1 cellular context compared by ENCODE assay signal in the genomic region with DNA sequence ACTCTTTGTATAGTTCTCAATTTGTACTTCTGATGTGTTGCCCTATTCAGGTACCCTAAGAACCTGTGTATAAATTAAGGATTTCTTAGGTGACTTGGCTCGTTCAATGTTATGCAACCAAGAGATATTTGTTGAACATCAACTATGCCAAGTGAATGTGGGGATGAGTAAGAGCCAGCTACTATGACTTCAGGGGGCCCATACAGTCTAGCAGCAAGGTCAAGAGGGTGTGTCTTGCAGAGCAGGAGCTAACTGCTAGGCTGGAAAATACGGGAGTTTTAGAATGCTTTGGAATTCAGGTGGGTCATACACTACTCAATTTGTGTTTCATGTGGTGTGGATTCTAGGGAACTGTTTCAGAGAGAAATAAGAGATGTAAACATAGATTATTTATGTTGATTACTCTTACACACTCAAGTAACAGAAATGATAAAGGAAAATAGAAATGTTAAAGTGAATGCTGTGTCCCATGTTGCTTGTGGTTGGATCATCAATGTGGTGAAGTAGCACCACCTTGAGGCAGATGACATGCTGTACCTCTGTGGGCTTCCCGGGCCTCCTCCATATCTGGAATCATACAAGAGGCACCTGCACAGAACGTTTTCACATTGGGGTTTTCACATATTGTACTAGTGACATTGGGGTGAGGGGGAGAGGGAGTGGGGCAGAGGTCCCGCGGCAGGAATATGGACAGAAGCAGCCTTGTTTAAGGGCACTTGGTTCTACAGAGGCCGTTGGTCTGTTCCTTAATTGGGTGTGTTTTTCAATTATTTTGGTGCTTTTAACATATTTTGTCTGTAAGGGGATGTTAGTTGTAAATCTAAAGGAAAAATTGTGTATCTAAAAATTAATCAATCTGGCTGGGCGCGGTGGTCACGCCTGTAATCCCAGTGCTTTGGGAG.
TF ChIP-seq lines count a peak whose summit lies in the region.

No MANE protein-coding gene starts in this region.

TF ChIP-seq in endothelial cell of umbilical vein, 7 proteins besides CTCF, POLR2A, EP300 and RAD21:
- TF ChIP-seq FOS (IDR thresholded peaks at IDR 0.05; ENCODE audit: borderline replicate concordance, insufficient read depth, low read length), result no peak
- TF ChIP-seq MYC (IDR thresholded peaks at IDR 0.05; ENCODE audit: low read depth, low read length), result no peak
- no peak for TF ChIP-seq JUN (IDR thresholded peaks at IDR 0.05; ENCODE audit: borderline replicate concordance, insufficient read depth, insufficient read length, low read depth)
- TF ChIP-seq EZH2 (IDR thresholded peaks at IDR 0.05; ENCODE audit: borderline replicate concordance, low read depth, low read length, severe bottlenecking), result no peak
- TF ChIP-seq GATA2 (IDR thresholded peaks at IDR 0.05; ENCODE audit: insufficient read depth, insufficient read length, low read depth, low read length), result no peak
- TF ChIP-seq, protein P1, sequence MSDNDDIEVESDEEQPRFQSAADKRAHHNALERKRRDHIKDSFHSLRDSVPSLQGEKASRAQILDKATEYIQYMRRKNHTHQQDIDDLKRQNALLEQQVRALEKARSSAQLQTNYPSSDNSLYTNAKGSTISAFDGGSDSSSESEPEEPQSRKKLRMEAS (IDR thresholded peaks at IDR 0.05; ENCODE audit: insufficient read depth, insufficient read length), result no peak
- no peak for TF ChIP-seq POLR2AphosphoS5 (IDR thresholded peaks at IDR 0.05; ENCODE audit: insufficient read depth, low read depth, low read length)
TF ChIP-seq in endothelial cell of umbilical vein: peak in this region for 0.
